Comparison of ENCODE assay signal across 1 cellular context in genomic region chr5:77867914-77868313, GRCh38.
TF ChIP-seq lines count a peak whose summit lies in the region.

No MANE protein-coding gene starts in this region.

TF ChIP-seq in GM23338, 12 proteins besides CTCF, POLR2A, EP300 and RAD21:
- TF ChIP-seq ZNF462 (CRISPR knock-in tag; IDR thresholded peaks at IDR 0.05) (no peak), REST (IDR thresholded peaks at IDR 0.05; ENCODE audit: unreplicated experiment) (no peak), ZNF114 (CRISPR knock-in tag; IDR thresholded peaks at IDR 0.05) (no peak), STAT1 (IDR thresholded peaks at IDR 0.05; ENCODE audit: unreplicated experiment) (no peak), EZH2phosphoT487 (IDR thresholded peaks at IDR 0.05; ENCODE audit: unreplicated experiment) (no peak), CREB1 (CRISPR knock-in tag; IDR thresholded peaks at IDR 0.05; ENCODE audit: low read depth) (no peak), JUNB (IDR thresholded peaks at IDR 0.05; ENCODE audit: unreplicated experiment) (no peak), ETS1 (IDR thresholded peaks at IDR 0.05) (no peak), EZH2 (IDR thresholded peaks at IDR 0.05; ENCODE audit: low read depth, unreplicated experiment) (no peak), ZNF331 (CRISPR knock-in tag; IDR thresholded peaks at IDR 0.05; ENCODE audit: low read depth) (no peak), NANOG (IDR thresholded peaks at IDR 0.05; ENCODE audit: borderline replicate concordance) (no peak)
